Comparison of ENCODE assay signal across 13 cellular contexts in the genomic region with DNA sequence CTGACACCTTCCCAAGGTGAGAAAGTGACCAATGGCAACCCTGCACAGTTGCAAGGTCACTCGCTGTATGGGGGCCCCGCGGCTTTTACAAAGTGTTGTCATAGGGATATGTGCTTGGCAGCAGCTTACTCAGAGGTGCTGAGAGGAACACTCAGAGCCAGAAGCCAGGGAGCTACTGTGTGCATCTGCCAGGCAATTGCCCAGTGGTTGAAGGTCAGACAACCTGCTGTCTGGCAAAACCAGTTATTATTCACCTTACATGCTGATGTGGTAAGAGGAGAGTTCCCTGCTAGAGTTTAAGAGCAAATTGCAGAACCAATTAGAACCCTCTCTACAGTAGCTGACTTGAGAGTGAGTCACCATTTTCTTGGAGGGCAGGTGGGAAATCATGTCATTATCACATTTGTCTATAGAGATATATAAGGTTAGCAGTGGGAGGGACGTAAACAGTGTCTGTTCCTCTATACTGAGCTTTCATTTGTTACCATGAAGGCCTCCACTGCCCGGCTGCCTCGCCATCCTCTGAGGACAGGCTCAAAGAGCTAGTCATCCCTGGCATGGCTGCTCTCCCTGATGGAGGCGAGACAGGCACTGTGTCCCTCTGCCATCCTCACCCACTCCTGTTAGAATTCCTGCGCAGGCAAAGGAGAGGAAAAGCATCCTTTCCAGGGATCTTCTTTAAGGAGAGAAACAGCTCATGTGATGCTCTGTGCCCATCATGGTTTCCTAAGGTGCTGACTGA.
A peak's percentile ranks its signal among the peaks of the same experiment; 100 is the strongest.
DNase-seq lines count a peak whose midpoint lies in the region; ATAC-seq and TF ChIP-seq lines count a peak whose summit lies in the region.
"Had no signal": no experiment of that assay in that cellular context is flagged by ENCODE, and none has a peak within 500 bp of the region (broad histone marks: within the 10 kb centered on the region; RNA-seq: fewer than 3 reads in every experiment).

No MANE protein-coding gene starts in this region.

- peaks cover 22% of the 10 kb centered on the region for H3K4me1 ChIP-seq in cardiac muscle cell (ENCODE audit: low read depth)
- no peaks in the 10 kb centered on the region for H3K4me1 ChIP-seq in HAP-1

- peaks cover 6% of the 10 kb centered on the region for H3K4me1 Mint-ChIP-seq in activated naive CD4-positive, alpha-beta T cell treated with anti-CD3 and anti-CD28 coated beads for 36 hours (ENCODE audit: low read depth)
- peaks cover 7% of the 10 kb centered on the region for H3K4me1 Mint-ChIP-seq in activated T-helper 17 cell treated with anti-CD3 and anti-CD28 coated beads, Interleukin-2, amount 50 U/mL, for 72 hours
- H3K4me1 Mint-ChIP-seq in stimulated activated effector memory CD8-positive, alpha-beta T cell treated with anti-CD3 and anti-CD28 coated beads, Interleukin-12 subunit alpha, Interleukin-12 subunit beta, amount 100 ng/mL, for 72 hours: peaks cover 33% of the 10 kb centered on the region

- in situ Hi-C loops in HAP-1 (cut with MboI; ENCODE audit: low sequenced_read_pairs): no loop called here

- H3K36me3 ChIP-seq in cardiac muscle cell (no peaks in the 10 kb centered on the region), HAP-1 (replicated peaks) (no peaks in the 10 kb centered on the region; the same call in 1 of the 2 replicates)

- H3K27me3 Mint-ChIP-seq in activated naive CD4-positive, alpha-beta T cell treated with anti-CD3 and anti-CD28 coated beads for 36 hours (ENCODE audit: low read depth): no peaks in the 10 kb centered on the region
- no peaks in the 10 kb centered on the region for H3K27me3 Mint-ChIP-seq in activated T-helper 17 cell treated with anti-CD3 and anti-CD28 coated beads, Interleukin-2, amount 50 U/mL, for 72 hours
- H3K27me3 Mint-ChIP-seq: stimulated activated naive CD8-positive, alpha-beta T cell treated with anti-CD3 and anti-CD28 coated beads, Interleukin-15, Interleukin-2, amounts not matched to agents 100 ng/mL and 50 ng/mL, for 24 hours had no signal

- no peak overlapping the region for H3K27ac Mint-ChIP-seq in activated naive CD4-positive, alpha-beta T cell treated with anti-CD3 and anti-CD28 coated beads for 36 hours
- H3K27ac Mint-ChIP-seq in activated T-helper 17 cell treated with anti-CD3 and anti-CD28 coated beads, Interleukin-2, amount 50 U/mL, for 72 hours: no peak overlapping the region
- H3K27ac Mint-ChIP-seq in stimulated activated effector memory CD8-positive, alpha-beta T cell treated with anti-CD3 and anti-CD28 coated beads, Interleukin-12 subunit alpha, Interleukin-12 subunit beta, amount 100 ng/mL, for 72 hours: no peak overlapping the region
- H3K27ac Mint-ChIP-seq: stimulated activated naive CD8-positive, alpha-beta T cell treated with anti-CD3 and anti-CD28 coated beads, Interleukin-15, Interleukin-2, amounts not matched to agents 100 ng/mL and 50 ng/mL, for 24 hours had no signal

- DNase-seq in activated naive CD4-positive, alpha-beta T cell treated with anti-CD3 and anti-CD28 coated beads for 36 hours: peak; percentile 33
- DNase-seq in activated naive CD4-positive, alpha-beta T cell treated with anti-CD3 and anti-CD28 coated beads, Interleukin-2, amount 50 U/mL, for 16 hours: no peak
- DNase-seq in cardiac muscle cell (ENCODE audit: low read depth in 1 of 2, low spot score in 1 of 2) (peak in 1 of 2 donors; percentile 45), NCI-H187 treated with DMSO at 0.1 percent for 48 hours (lab: John Stamatoyannopoulos, UW) (no peak), HAP-1 (ENCODE audit: low spot score in 2 of 2) (no peak), NCI-H2107 (lab: John Stamatoyannopoulos, UW) (no peak)
- no peak for DNase-seq in stimulated activated effector memory CD8-positive, alpha-beta T cell treated with anti-CD3 and anti-CD28 coated beads, Interleukin-12 subunit alpha, Interleukin-12 subunit beta, amount 100 ng/mL, for 72 hours (ENCODE audit: low spot score in 2 of 2)
- DNase-seq: activated CD4-positive, alpha-beta T cell treated with anti-CD3 and anti-CD28 coated beads for 1 hour; DMS79 treated with DMSO at 0.1 percent for 48 hours; stimulated activated CD4-positive, alpha-beta T cell treated with anti-CD3 and anti-CD28 coated beads, Interleukin-4, amount 100 ng/mL, for 1 hour had no signal

- peaks cover 26% of the 10 kb centered on the region for H3K36me3 Mint-ChIP-seq in activated naive CD4-positive, alpha-beta T cell treated with anti-CD3 and anti-CD28 coated beads for 36 hours (ENCODE audit: low read depth)
- H3K36me3 Mint-ChIP-seq in activated T-helper 17 cell treated with anti-CD3 and anti-CD28 coated beads, Interleukin-2, amount 50 U/mL, for 72 hours (ENCODE audit: low read depth): peaks cover 36% of the 10 kb centered on the region
- H3K36me3 Mint-ChIP-seq in stimulated activated effector memory CD8-positive, alpha-beta T cell treated with anti-CD3 and anti-CD28 coated beads, Interleukin-12 subunit alpha, Interleukin-12 subunit beta, amount 100 ng/mL, for 72 hours: no peaks in the 10 kb centered on the region

- TF ChIP-seq CTCF in cardiac muscle cell (IDR thresholded peaks at IDR 0.05; ENCODE audit: low read depth, low read length): no peak

- intact Hi-C loops in activated naive CD4-positive, alpha-beta T cell treated with anti-CD3 and anti-CD28 coated beads for 36 hours (cut with micrococcal nuclease): loop anchor here (10.0 kb wide), 1 partner anchor 586 kb away; a partner anchor contains a TSS

- H3K4me3 Mint-ChIP-seq in activated naive CD4-positive, alpha-beta T cell treated with anti-CD3 and anti-CD28 coated beads for 36 hours: no peak overlapping the region
- H3K4me3 Mint-ChIP-seq in activated T-helper 17 cell treated with anti-CD3 and anti-CD28 coated beads, Interleukin-2, amount 50 U/mL, for 72 hours: no peak overlapping the region
- H3K4me3 Mint-ChIP-seq in stimulated activated effector memory CD8-positive, alpha-beta T cell treated with anti-CD3 and anti-CD28 coated beads, Interleukin-12 subunit alpha, Interleukin-12 subunit beta, amount 100 ng/mL, for 72 hours: no peak overlapping the region
- H3K4me3 Mint-ChIP-seq: stimulated activated naive CD8-positive, alpha-beta T cell treated with anti-CD3 and anti-CD28 coated beads, Interleukin-15, Interleukin-2, amounts not matched to agents 100 ng/mL and 50 ng/mL, for 24 hours had no signal

- peak; percentile 79 for ATAC-seq in activated T-helper 17 cell treated with anti-CD3 and anti-CD28 coated beads, Interleukin-2, amount 50 U/mL, for 72 hours (replicated peaks)
- peak; percentile 71 for ATAC-seq in stimulated activated effector memory CD8-positive, alpha-beta T cell treated with anti-CD3 and anti-CD28 coated beads, Interleukin-12 subunit alpha, Interleukin-12 subunit beta, amount 100 ng/mL, for 72 hours
- ATAC-seq: GM12878 had no signal

- H3K9me3 ChIP-seq in cardiac muscle cell (ENCODE audit: low read depth) (no peaks in the 10 kb centered on the region), HAP-1 (no peaks in the 10 kb centered on the region)

- CTCF ChIA-PET in activated naive CD4-positive, alpha-beta T cell treated with anti-CD3 and anti-CD28 coated beads for 36 hours (lab: Charles Lee): interaction anchor here (1.5 kb wide), 1 partner anchor 561 kb away, joined by 3 read pairs; no protein-coding TSS in a partner anchor

- H3K4me3 ChIP-seq in cardiac muscle cell (no peak overlapping the region), HAP-1 (no peak overlapping the region)
- H3K4me3 ChIP-seq: GM12878 had no signal

- H3K27ac ChIP-seq in cardiac muscle cell: peak overlapping the region; percentile 87

- peaks cover 4% of the 10 kb centered on the region for H3K9me3 Mint-ChIP-seq in activated naive CD4-positive, alpha-beta T cell treated with anti-CD3 and anti-CD28 coated beads for 36 hours
- no peaks in the 10 kb centered on the region for H3K9me3 Mint-ChIP-seq in activated T-helper 17 cell treated with anti-CD3 and anti-CD28 coated beads, Interleukin-2, amount 50 U/mL, for 72 hours
- H3K9me3 Mint-ChIP-seq in stimulated activated effector memory CD8-positive, alpha-beta T cell treated with anti-CD3 and anti-CD28 coated beads, Interleukin-12 subunit alpha, Interleukin-12 subunit beta, amount 100 ng/mL, for 72 hours: no peaks in the 10 kb centered on the region
- H3K9me3 Mint-ChIP-seq: stimulated activated naive CD8-positive, alpha-beta T cell treated with anti-CD3 and anti-CD28 coated beads, Interleukin-15, Interleukin-2, amounts not matched to agents 100 ng/mL and 50 ng/mL, for 24 hours had no signal

- no peaks in the 10 kb centered on the region for H3K27me3 ChIP-seq in cardiac muscle cell
- no peaks in the 10 kb centered on the region for H3K27me3 ChIP-seq in HAP-1 (ENCODE audit: low read depth)
